Comparison of ENCODE assay signal across 15 cellular contexts in the genomic region with DNA sequence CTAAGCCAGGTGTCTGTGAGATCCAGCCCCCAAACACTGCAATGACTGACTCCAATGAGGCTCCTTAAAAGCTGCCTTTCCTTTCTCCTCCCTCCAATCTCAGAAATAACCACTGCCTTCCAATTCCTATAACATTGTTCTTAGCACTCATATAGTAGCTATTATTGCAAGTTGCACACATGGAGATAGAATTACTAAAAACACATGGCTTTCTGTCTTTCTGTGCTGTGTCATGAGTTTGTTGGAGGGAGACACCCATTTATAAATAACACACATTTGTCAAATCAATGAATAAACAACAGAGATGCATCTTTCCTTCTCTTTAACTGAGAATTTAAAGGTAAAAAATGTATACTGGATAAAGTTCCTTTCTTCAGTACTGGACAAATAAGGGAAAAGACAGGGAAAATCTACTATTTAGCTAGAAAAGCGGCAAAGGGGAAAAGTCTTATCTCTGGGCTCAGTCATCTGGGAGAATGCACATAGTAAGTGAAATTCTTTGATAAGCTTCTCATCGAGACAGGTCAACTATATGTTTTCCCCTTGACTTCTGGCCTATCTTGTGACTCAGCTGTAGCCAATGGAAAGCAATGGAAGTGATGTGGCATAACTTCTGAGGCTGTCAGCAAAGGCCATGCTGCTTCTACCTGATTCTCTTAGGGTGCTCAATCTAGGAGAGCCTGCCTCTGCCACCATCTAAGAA.
"Had no signal": no experiment of that assay in that cellular context is flagged by ENCODE, and none has a peak within 500 bp of the region (broad histone marks: within the 10 kb centered on the region; RNA-seq: fewer than 3 reads in every experiment).

No MANE protein-coding gene starts in this region.

- H3K36me3 Mint-ChIP-seq: naive thymus-derived CD4-positive, alpha-beta T cell had no signal

- H3K4me3 ChIP-seq: esophagus muscularis mucosa, gastroesophageal sphincter, stomach, testis, upper lobe of left lung had no signal

- H3K27ac Mint-ChIP-seq: activated naive CD4-positive, alpha-beta T cell treated with anti-CD3 and anti-CD28 coated beads for 36 hours; activated naive CD8-positive, alpha-beta T cell treated with anti-CD3 and anti-CD28 coated beads, Interleukin-2, amount 50 U/mL, for 24 hours; naive thymus-derived CD4-positive, alpha-beta T cell had no signal

- H3K9me3 ChIP-seq: esophagus muscularis mucosa, gastroesophageal sphincter, stomach, testis, upper lobe of left lung had no signal

- H3K4me3 Mint-ChIP-seq: activated naive CD4-positive, alpha-beta T cell treated with anti-CD3 and anti-CD28 coated beads for 36 hours; activated naive CD8-positive, alpha-beta T cell treated with anti-CD3 and anti-CD28 coated beads, Interleukin-2, amount 50 U/mL, for 24 hours; naive thymus-derived CD4-positive, alpha-beta T cell had no signal

- H3K9me3 Mint-ChIP-seq: activated naive CD4-positive, alpha-beta T cell treated with anti-CD3 and anti-CD28 coated beads for 36 hours; activated naive CD8-positive, alpha-beta T cell treated with anti-CD3 and anti-CD28 coated beads, Interleukin-2, amount 50 U/mL, for 24 hours; naive thymus-derived CD4-positive, alpha-beta T cell had no signal

- H3K27ac ChIP-seq: esophagus muscularis mucosa, gastroesophageal sphincter, parathyroid adenoma, stomach, testis, upper lobe of left lung had no signal

- DNase-seq: activated CD4-positive, alpha-beta T cell treated with anti-CD3 and anti-CD28 coated beads, Interleukin-2, amount 50 U/mL, for 1 hour; activated naive CD4-positive, alpha-beta T cell treated with anti-CD3 and anti-CD28 coated beads for 36 hours; activated naive CD8-positive, alpha-beta T cell treated with anti-CD3 and anti-CD28 coated beads, Interleukin-2, amount 50 U/mL, for 24 hours; activated T-cell treated with anti-CD3 and anti-CD28 coated beads for 4 hours; naive thymus-derived CD4-positive, alpha-beta T cell; stimulated activated CD4-positive, alpha-beta T cell treated with anti-CD3 and anti-CD28 coated beads, Interleukin-12 subunit alpha, Interleukin-12 subunit beta, amount 100 ng/mL, for 4 hours; stimulated activated CD4-positive, alpha-beta T cell treated with anti-CD3 and anti-CD28 coated beads, Interleukin-2, amount 100 ng/mL, for 24 hours; stomach; T-helper 9 cell; testis; upper lobe of left lung had no signal

- ATAC-seq: activated naive CD8-positive, alpha-beta T cell treated with anti-CD3 and anti-CD28 coated beads, Interleukin-2, amount 50 U/mL, for 24 hours; gastroesophageal sphincter; left lobe of liver; naive thymus-derived CD4-positive, alpha-beta T cell had no signal

- H3K4me1 ChIP-seq: esophagus muscularis mucosa, gastroesophageal sphincter, parathyroid adenoma, stomach, testis had no signal

- H3K27me3 ChIP-seq: esophagus muscularis mucosa, gastroesophageal sphincter, testis, upper lobe of left lung had no signal

- H3K36me3 ChIP-seq: esophagus muscularis mucosa, gastroesophageal sphincter, stomach, upper lobe of left lung had no signal
